Comparison of ENCODE assay signal across 8 cellular contexts in genomic region chr19:4723465-4724251, GRCh38. TPM values are rescaled to one million over a fixed set of nuclear protein-coding genes. Genes with fewer than 3 reads are reported as not detected.
A peak's percentile ranks its signal among the peaks of the same experiment; 100 is the strongest.
DNase-seq lines count a peak whose midpoint lies in the region; ATAC-seq and TF ChIP-seq lines count a peak whose summit lies in the region.

Gene DPP9, minus strand, starts transcription at chr19:4723842. Its CDS starts 3,936 bp downstream, at chr19:4719906.

- H3K36me3 ChIP-seq in lung (ENCODE audit: control insufficient read depth in 2 of 2, insufficient read depth in 2 of 2, low read length in 2 of 2) = peaks cover 0 to 21% of the 10 kb centered on the region in 2 donors

- peak; percentile 86 for ATAC-seq in GM19468 (IDR thresholded peaks at IDR 0.05; ENCODE audit: extremely low read depth, unreplicated experiment)
- peak; percentile 99 for ATAC-seq in lung (ENCODE audit: insufficient read depth, low FRiP score)

- H3K27me3 ChIP-seq in lung (ENCODE audit: control insufficient read depth, insufficient read depth) = no peaks in the 10 kb centered on the region

- DNase-seq in CMK (ENCODE audit: low read depth) (peak; percentile 99), HS-5 (ENCODE audit: low read depth) (peak; percentile 99), lung (ENCODE audit: low spot score) (peak; percentile 96)
- DNase-seq in NK-92 treated with Interleukin-12 subunit alpha and Interleukin-12 subunit beta, amount 100 ng/mL, for 24 hours (lab: John Stamatoyannopoulos, UW) = peak; percentile 96
- peak; percentile 100 for DNase-seq in activated CD8-positive, alpha-beta memory T cell treated with anti-CD3 and anti-CD28 coated beads for 24 hours
- peak; percentile 94 for DNase-seq in effector CD8-positive, alpha-beta T cell (lab: John Stamatoyannopoulos, UW)
- peak; percentile 85 to 95 (median 93) for DNase-seq in stimulated activated CD4-positive, alpha-beta T cell treated with anti-CD3 and anti-CD28 coated beads, TNF-alpha, amount 100 ng/mL, for 4 hours (ENCODE audit: low read depth in 3 of 3)

- TF ChIP-seq CTCF in lung (IDR thresholded peaks at IDR 0.05; ENCODE audit: control extremely low read depth, extremely low read depth) = no peak

- no peaks in the 10 kb centered on the region for H3K9me3 ChIP-seq in lung (ENCODE audit: control insufficient read depth in 2 of 2, insufficient read depth in 1 of 2, low read length in 1 of 2)

- H3K4me1 ChIP-seq in lung (ENCODE audit: control insufficient read depth in 2 of 2, insufficient read depth in 2 of 2, low read length in 2 of 2) = peaks cover 0 to 7% of the 10 kb centered on the region in 2 donors

- H3K27ac ChIP-seq in lung (ENCODE audit: low read depth in 1 of 2, low read length in 1 of 2) = peak within 1 kb of the TSS; percentile 85 to 90

- H3K4me3 ChIP-seq in lung = peak within 1 kb of the TSS; percentile 97

- 0% methylated on average over 49 to 76 of the region's 76 CpGs for WGBS in lung, 2 donors

RNA-seq across cellular contexts. Expression of gene DPP9, which starts in this region (rescaled TPM):
- 10 to 100 TPM; 33.2 to 95.5 TPM for total RNA-seq in lung
- polyA plus RNA-seq in lung = 10 to 100 TPM; 42.3 to 45.5 TPM

Comparison
In these comparisons a context has a peak if more than half of its experiments do, and no peak if none do; other contexts are left out.
1. Peak in every context shown above with its lines: DNase-seq, ATAC-seq, H3K4me3 ChIP-seq and H3K27ac ChIP-seq.